In the genomic region with DNA sequence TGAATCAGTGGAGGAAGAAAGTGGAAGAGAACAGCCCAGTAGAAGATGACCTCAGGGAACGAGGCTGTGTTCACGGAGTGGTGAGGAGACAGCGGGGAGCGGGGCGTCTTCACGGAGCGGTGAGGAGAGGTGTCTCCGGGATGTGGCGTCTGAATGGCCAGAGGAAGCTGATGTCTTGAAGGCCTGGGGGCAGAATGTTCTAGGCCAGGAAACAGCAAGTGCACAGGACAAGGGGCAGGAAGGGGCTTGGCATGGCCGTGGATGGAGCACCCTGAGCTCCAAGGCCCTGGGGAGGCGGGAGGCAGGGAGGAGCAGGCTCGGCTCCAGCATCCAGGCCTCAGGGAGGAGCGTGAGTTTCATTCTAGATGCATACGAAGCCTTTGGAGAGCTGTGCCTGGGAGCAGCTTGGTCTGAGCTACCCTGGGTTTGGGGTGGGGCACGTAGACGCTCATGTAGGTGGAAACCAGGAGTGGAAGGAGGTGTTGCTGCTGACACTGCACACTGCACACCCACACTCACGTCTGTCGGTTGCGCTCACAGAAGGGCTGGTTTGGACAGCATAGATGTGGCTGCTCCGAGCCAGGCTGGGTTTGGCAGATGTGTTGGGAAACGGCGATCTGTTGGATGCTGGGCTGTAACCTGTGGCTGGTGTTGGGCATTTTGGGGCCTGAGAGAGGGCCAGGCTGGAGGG, we compare ENCODE assay signal across 25 cellular contexts.
A peak's percentile ranks its signal among the peaks of the same experiment; 100 is the strongest.
DNase-seq lines count a peak whose midpoint lies in the region; ATAC-seq, FAIRE-seq and TF ChIP-seq lines count a peak whose summit lies in the region.
"Had no signal": no experiment of that assay in that cellular context is flagged by ENCODE, and none has a peak within 500 bp of the region (broad histone marks: within the 10 kb centered on the region; RNA-seq: fewer than 3 reads in every experiment).

No MANE protein-coding gene starts in this region.

- no peak for FAIRE-seq in GM12892 (lab: Jason Lieb, UNC)
- FAIRE-seq: A204.1, GM12891, small intestine had no signal

- TF ChIP-seq CTCF in osteoblast (IDR thresholded peaks at IDR 0.05; ENCODE audit: extremely low read depth, low read depth, low read length) = no peak

- no peak for TF ChIP-seq POLR2A in GM12892 (IDR thresholded peaks at IDR 0.05; ENCODE audit: low read depth, low read length)

- H3K27ac Mint-ChIP-seq in activated naive CD8-positive, alpha-beta T cell treated with anti-CD3 and anti-CD28 coated beads, Interleukin-2, amount 10 ng/mL, durations not matched to agents 7 days and 5 days = no peak overlapping the region
- no peak overlapping the region for H3K27ac Mint-ChIP-seq in activated naive CD8-positive, alpha-beta T cell treated with anti-CD3 and anti-CD28 coated beads, Interleukin-2, amount 50 U/mL, for 24 hours
- H3K27ac Mint-ChIP-seq: activated naive CD4-positive, alpha-beta T cell treated with anti-CD3 and anti-CD28 coated beads, Interleukin-2, amount 50 U/mL, for 24 hours; dendritic cell treated with granulocyte-macrophage colony-stimulating factor and Interleukin-4, amounts not matched to agents 40 ng/mL and 50 ng/mL, for 4 days had no signal

- peaks cover 5% of the 10 kb centered on the region for H3K27me3 Mint-ChIP-seq in activated naive CD8-positive, alpha-beta T cell treated with anti-CD3 and anti-CD28 coated beads, Interleukin-2, amount 10 ng/mL, durations not matched to agents 7 days and 5 days
- peaks cover 8% of the 10 kb centered on the region for H3K27me3 Mint-ChIP-seq in activated naive CD8-positive, alpha-beta T cell treated with anti-CD3 and anti-CD28 coated beads, Interleukin-2, amount 50 U/mL, for 24 hours

- H3K4me3 ChIP-seq in osteoblast (ENCODE audit: insufficient read depth, low read length) (no peak overlapping the region), trophoblast cell (ENCODE audit: low read depth, low read length) (no peak overlapping the region)
- H3K4me3 ChIP-seq: BLaER1, body of pancreas, gastroesophageal sphincter, SK-N-MC had no signal

- no peak overlapping the region for H2BK120ac ChIP-seq in trophoblast cell (ENCODE audit: insufficient read depth, low read length, poor library complexity)

- no peak overlapping the region for H3K27ac ChIP-seq in osteoblast (ENCODE audit: low read depth, low read length)
- no peak overlapping the region for H3K27ac ChIP-seq in trophoblast cell (ENCODE audit: low read depth, low read length)
- H3K27ac ChIP-seq: BLaER1, body of pancreas, gastroesophageal sphincter, SK-N-MC had no signal

- no peaks in the 10 kb centered on the region for H3K4me1 Mint-ChIP-seq in activated naive CD8-positive, alpha-beta T cell treated with anti-CD3 and anti-CD28 coated beads, Interleukin-2, amount 10 ng/mL, durations not matched to agents 7 days and 5 days
- peaks cover 5% of the 10 kb centered on the region for H3K4me1 Mint-ChIP-seq in activated naive CD8-positive, alpha-beta T cell treated with anti-CD3 and anti-CD28 coated beads, Interleukin-2, amount 50 U/mL, for 24 hours
- H3K4me1 Mint-ChIP-seq: activated naive CD4-positive, alpha-beta T cell treated with anti-CD3 and anti-CD28 coated beads, Interleukin-2, amount 50 U/mL, for 24 hours had no signal

- H2AK5ac ChIP-seq in trophoblast cell (ENCODE audit: low read length) = no peak overlapping the region

- H3K4me2 ChIP-seq in osteoblast (ENCODE audit: insufficient read depth, low read length) (no peak overlapping the region), trophoblast cell (ENCODE audit: low read length) (no peak overlapping the region)
- H3K4me2 ChIP-seq: BLaER1 had no signal

- no peak overlapping the region for H3K4ac ChIP-seq in trophoblast cell (ENCODE audit: low read depth, low read length)

- DNase-seq in activated naive CD8-positive, alpha-beta T cell treated with anti-CD3 and anti-CD28 coated beads, Interleukin-2, amount 10 ng/mL, durations not matched to agents 7 days and 5 days = peak; percentile 12
- no peak for DNase-seq in activated naive CD8-positive, alpha-beta T cell treated with anti-CD3 and anti-CD28 coated beads, Interleukin-2, amount 50 U/mL, for 24 hours
- DNase-seq in cardiac septum (ENCODE audit: low spot score) = peak; percentile 72
- DNase-seq in osteoblast (ENCODE audit: insufficient read length, low spot score, missing footprints) = peak; percentile 47
- no peak for DNase-seq in activated CD4-positive, alpha-beta T cell treated with anti-CD3 and anti-CD28 coated beads for 1 hour
- no peak for DNase-seq in GM12892 (ENCODE audit: insufficient read length)
- DNase-seq in trophoblast cell = no peak
- DNase-seq: body of pancreas; erythroblast; GF-D8; Karpas-422; NCI-H1105; NCI-H526 treated with DMSO at 0.1 percent for 48 hours; OCI-M1; small intestine; stimulated activated CD4-positive, alpha-beta T cell treated with anti-CD3 and anti-CD28 coated beads, Interleukin-4, amount 100 ng/mL, for 24 hours; substantia nigra had no signal

- no peak overlapping the region for H3K23ac ChIP-seq in trophoblast cell (ENCODE audit: low read length)

- H3K27me3 ChIP-seq in osteoblast (ENCODE audit: insufficient read depth, low read length) = no peaks in the 10 kb centered on the region
- no peaks in the 10 kb centered on the region for H3K27me3 ChIP-seq in trophoblast cell (ENCODE audit: insufficient read depth, low read length)
- H3K27me3 ChIP-seq: body of pancreas, gastroesophageal sphincter had no signal

- no peaks in the 10 kb centered on the region for H4K20me1 ChIP-seq in osteoblast (ENCODE audit: insufficient read depth, low read length)
- H4K20me1 ChIP-seq: BLaER1 had no signal

- no peak overlapping the region for H2BK12ac ChIP-seq in trophoblast cell (ENCODE audit: low read length)

- intact Hi-C loops in cardiac septum (cut with DNase I) = no loop called here

- WGBS in trophoblast cell (ENCODE audit: extremely low coverage, insufficient coverage, insufficient read length) = no CpG with 5 or more reads among the region's 22 CpGs

- H3K4me3 Mint-ChIP-seq in activated naive CD8-positive, alpha-beta T cell treated with anti-CD3 and anti-CD28 coated beads, Interleukin-2, amount 10 ng/mL, durations not matched to agents 7 days and 5 days = no peak overlapping the region
- H3K4me3 Mint-ChIP-seq in activated naive CD8-positive, alpha-beta T cell treated with anti-CD3 and anti-CD28 coated beads, Interleukin-2, amount 50 U/mL, for 24 hours = no peak overlapping the region
- H3K4me3 Mint-ChIP-seq: activated naive CD4-positive, alpha-beta T cell treated with anti-CD3 and anti-CD28 coated beads, Interleukin-2, amount 50 U/mL, for 24 hours; dendritic cell treated with granulocyte-macrophage colony-stimulating factor and Interleukin-4, amounts not matched to agents 40 ng/mL and 50 ng/mL, for 4 days had no signal

- H3K9me3 ChIP-seq in osteoblast (ENCODE audit: low read depth, low read length) (no peaks in the 10 kb centered on the region), trophoblast cell (ENCODE audit: insufficient read depth, low read depth, low read length) (peaks cover 3% of the 10 kb centered on the region)
- H3K9me3 ChIP-seq: body of pancreas had no signal

- no peak for ATAC-seq in activated naive CD8-positive, alpha-beta T cell treated with anti-CD3 and anti-CD28 coated beads, Interleukin-2, amount 10 ng/mL, durations not matched to agents 7 days and 5 days (ENCODE audit: low read depth)
- ATAC-seq in activated naive CD8-positive, alpha-beta T cell treated with anti-CD3 and anti-CD28 coated beads, Interleukin-2, amount 50 U/mL, for 24 hours = no peak
- ATAC-seq in HG02870 (IDR thresholded peaks at IDR 0.05; ENCODE audit: unreplicated experiment) = no peak
- ATAC-seq: body of pancreas, gastroesophageal sphincter had no signal

- H3K79me2 ChIP-seq in osteoblast (ENCODE audit: insufficient read depth, low read length) = no peaks in the 10 kb centered on the region
- H3K79me2 ChIP-seq in trophoblast cell (ENCODE audit: control insufficient read depth, insufficient read depth, low read length, poor library complexity) = no peaks in the 10 kb centered on the region

- H3K9ac ChIP-seq in trophoblast cell (ENCODE audit: low read length) = no peak overlapping the region
- H3K9ac ChIP-seq: BLaER1 had no signal

- POLR2A ChIA-PET in activated naive CD8-positive, alpha-beta T cell treated with anti-CD3 and anti-CD28 coated beads, Interleukin-2, amount 10 ng/mL, durations not matched to agents 7 days and 5 days (lab: Charles Lee) = no interaction called here

- H3K9me3 Mint-ChIP-seq in activated naive CD8-positive, alpha-beta T cell treated with anti-CD3 and anti-CD28 coated beads, Interleukin-2, amount 10 ng/mL, durations not matched to agents 7 days and 5 days = no peaks in the 10 kb centered on the region
- H3K9me3 Mint-ChIP-seq in activated naive CD8-positive, alpha-beta T cell treated with anti-CD3 and anti-CD28 coated beads, Interleukin-2, amount 50 U/mL, for 24 hours = no peaks in the 10 kb centered on the region
- H3K9me3 Mint-ChIP-seq: activated naive CD4-positive, alpha-beta T cell treated with anti-CD3 and anti-CD28 coated beads, Interleukin-2, amount 50 U/mL, for 24 hours; dendritic cell treated with granulocyte-macrophage colony-stimulating factor and Interleukin-4, amounts not matched to agents 40 ng/mL and 50 ng/mL, for 4 days had no signal

- no peaks in the 10 kb centered on the region for H3K36me3 Mint-ChIP-seq in activated naive CD8-positive, alpha-beta T cell treated with anti-CD3 and anti-CD28 coated beads, Interleukin-2, amount 10 ng/mL, durations not matched to agents 7 days and 5 days
- no peaks in the 10 kb centered on the region for H3K36me3 Mint-ChIP-seq in activated naive CD8-positive, alpha-beta T cell treated with anti-CD3 and anti-CD28 coated beads, Interleukin-2, amount 50 U/mL, for 24 hours (ENCODE audit: low read depth)
- H3K36me3 Mint-ChIP-seq: activated naive CD4-positive, alpha-beta T cell treated with anti-CD3 and anti-CD28 coated beads, Interleukin-2, amount 50 U/mL, for 24 hours had no signal

- no peaks in the 10 kb centered on the region for H3K36me3 ChIP-seq in osteoblast (ENCODE audit: insufficient read depth, low read length)
- no peaks in the 10 kb centered on the region for H3K36me3 ChIP-seq in trophoblast cell (ENCODE audit: control insufficient read depth in 1 of 2, insufficient read depth in 2 of 2, low read length in 2 of 2)

- H2BK5ac ChIP-seq in trophoblast cell (ENCODE audit: low read depth, low read length, poor library complexity) = no peak overlapping the region

- no peaks in the 10 kb centered on the region for H3K4me1 ChIP-seq in osteoblast (ENCODE audit: insufficient read depth, low read length)
- no peaks in the 10 kb centered on the region for H3K4me1 ChIP-seq in trophoblast cell (ENCODE audit: control insufficient read depth in 1 of 2, insufficient read depth in 2 of 2, low read length in 2 of 2)
- H3K4me1 ChIP-seq: body of pancreas, gastroesophageal sphincter had no signal

- H3K18ac ChIP-seq in trophoblast cell (ENCODE audit: low read length) = no peak overlapping the region

- H4K8ac ChIP-seq in trophoblast cell (ENCODE audit: low read depth, low read length) = no peak overlapping the region

- H2AFZ ChIP-seq in osteoblast (ENCODE audit: low read length) = no peak overlapping the region
- no peak overlapping the region for H2AFZ ChIP-seq in trophoblast cell (ENCODE audit: insufficient read depth, low read length, poor library complexity)

- no peak overlapping the region for H3K14ac ChIP-seq in trophoblast cell (ENCODE audit: low read length)

- H4K91ac ChIP-seq in trophoblast cell (ENCODE audit: low read depth, low read length) = no peak overlapping the region

- H3K79me1 ChIP-seq in trophoblast cell (ENCODE audit: low read length) = no peaks in the 10 kb centered on the region

- no peak overlapping the region for H4K12ac ChIP-seq in trophoblast cell (ENCODE audit: low read depth, low read length)

Comparison
In these comparisons a context has a peak if more than half of its experiments do, and no peak if none do; other contexts are left out.
1. DNase-seq: peak in activated naive CD8-positive, alpha-beta T cell treated with anti-CD3 and anti-CD28 coated beads, Interleukin-2, amount 10 ng/mL, durations not matched to agents 7 days and 5 days (single experiment), cardiac septum (single experiment) and osteoblast (single experiment); none in activated naive CD8-positive, alpha-beta T cell treated with anti-CD3 and anti-CD28 coated beads, Interleukin-2, amount 50 U/mL, for 24 hours (single experiment), activated CD4-positive, alpha-beta T cell treated with anti-CD3 and anti-CD28 coated beads for 1 hour (single experiment), GM12892 (single experiment) and trophoblast cell (0 of 2).